8 cellular contexts compared by ENCODE assay signal in the genomic region with DNA sequence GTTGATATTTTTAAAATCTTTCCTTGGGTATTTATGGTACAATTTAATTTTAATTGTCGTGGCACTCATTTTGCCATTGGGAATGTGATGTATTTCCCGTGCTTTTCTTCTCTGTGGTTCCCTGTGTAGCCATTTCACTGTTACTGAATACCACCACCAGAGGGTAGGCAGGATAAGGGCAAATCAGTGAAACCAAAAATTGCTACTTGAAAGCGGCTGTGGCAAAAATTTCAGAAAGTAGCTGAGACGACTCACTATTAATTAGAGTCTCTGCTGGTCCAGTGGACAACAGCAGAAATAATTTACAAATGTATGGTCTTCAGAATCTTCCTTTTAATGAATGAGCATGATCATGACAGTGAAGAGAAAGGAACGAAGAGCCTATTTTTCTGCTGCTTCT. TPM values are rescaled to one million over a fixed set of nuclear protein-coding genes. Genes with fewer than 3 reads are reported as not detected.
DNase-seq lines count a peak whose midpoint lies in the region; ATAC-seq and TF ChIP-seq lines count a peak whose summit lies in the region.

No MANE protein-coding gene starts in this region.

- 15 to 17% methylated on average over 5 of the region's 5 CpGs for WGBS in tibial nerve, 2 donors

- H3K4me1 ChIP-seq in left ventricle myocardium inferior (no peaks in the 10 kb centered on the region), tibial nerve (peaks cover 0 to 8% (median 0%) of the 10 kb centered on the region in 4 donors)

- H3K27ac ChIP-seq in left ventricle myocardium inferior (replicated peaks): no peak overlapping the region
- no peak overlapping the region for H3K27ac ChIP-seq in tibial nerve

- in situ Hi-C loops in KBM-7 (cut with MboI; ENCODE audit: low pct_unique_long_range_greater_than_20kb, low sequenced_read_pairs): no loop called here

- H3K4me3 ChIP-seq in left ventricle myocardium inferior (no peak overlapping the region), tibial nerve (no peak overlapping the region)

- H3K4me1 Mint-ChIP-seq in activated T-cell treated with anti-CD3 and anti-CD28 coated beads, Interleukin-2, amount 50 U/mL, for 72 hours (ENCODE audit: low read depth): peaks cover 25% of the 10 kb centered on the region

- peaks cover 11% of the 10 kb centered on the region for H3K27me3 Mint-ChIP-seq in activated T-cell treated with anti-CD3 and anti-CD28 coated beads, Interleukin-2, amount 50 U/mL, for 72 hours (ENCODE audit: low read depth)

- no peaks in the 10 kb centered on the region for H3K36me3 Mint-ChIP-seq in activated T-cell treated with anti-CD3 and anti-CD28 coated beads, Interleukin-2, amount 50 U/mL, for 72 hours (ENCODE audit: insufficient read depth in 2 of 2)

- TF ChIP-seq POLR2A in tibial nerve (IDR thresholded peaks at IDR 0.05): no peak

- H3K9me3 ChIP-seq in left ventricle myocardium inferior (replicated peaks): no peaks in the 10 kb centered on the region
- H3K9me3 ChIP-seq in tibial nerve: no peaks in the 10 kb centered on the region

- H3K4me3 Mint-ChIP-seq in activated T-cell treated with anti-CD3 and anti-CD28 coated beads, Interleukin-2, amount 50 U/mL, for 72 hours: peak overlapping the region; percentile 65 to 82

- H3K9me3 Mint-ChIP-seq in activated T-cell treated with anti-CD3 and anti-CD28 coated beads, Interleukin-2, amount 50 U/mL, for 72 hours: no peaks in the 10 kb centered on the region

- peaks cover 47% of the 10 kb centered on the region for H3K27me3 ChIP-seq in left ventricle myocardium inferior (ENCODE audit: low read depth)
- H3K27me3 ChIP-seq in tibial nerve: no peaks in the 10 kb centered on the region

- no peak for DNase-seq in left ventricle myocardium inferior
- DNase-seq in Right ventricle myocardium superior: no peak
- peak; percentile 54 for DNase-seq in KBM-7
- peak; percentile 15 to 22 for DNase-seq in activated T-cell treated with anti-CD3 and anti-CD28 coated beads, Interleukin-2, amount 50 U/mL, for 72 hours
- DNase-seq in iPS-NIHi11 (ENCODE audit: low spot score): peak; percentile 16
- peak in 1 of 2 donors; percentile 22 for DNase-seq in tibial nerve (ENCODE audit: low spot score in 2 of 2)
- no peak for DNase-seq in KG1 (lab: John Stamatoyannopoulos, UW)

- intact Hi-C loops in left ventricle myocardium inferior (cut with micrococcal nuclease) (no loop called here), Right ventricle myocardium superior (cut with DNase I) (no loop called here)

- TF ChIP-seq CTCF in left ventricle myocardium inferior (IDR thresholded peaks at IDR 0.05; ENCODE audit: borderline replicate concordance) (peak; percentile 59), tibial nerve (IDR thresholded peaks at IDR 0.05) (peak; percentile 50 to 69 (median 63))

- no peak for TF ChIP-seq EP300 in tibial nerve (IDR thresholded peaks at IDR 0.05)

- H3K36me3 ChIP-seq in left ventricle myocardium inferior (no peaks in the 10 kb centered on the region), tibial nerve (no peaks in the 10 kb centered on the region)

- peak overlapping the region; percentile 54 for H3K27ac Mint-ChIP-seq in activated T-cell treated with anti-CD3 and anti-CD28 coated beads, Interleukin-2, amount 50 U/mL, for 72 hours

- no peak for ATAC-seq in Right ventricle myocardium superior (ENCODE audit: poor library complexity)
- ATAC-seq in GM21786 (IDR thresholded peaks at IDR 0.05; ENCODE audit: unreplicated experiment): peak; percentile 74
- ATAC-seq in activated T-cell treated with anti-CD3 and anti-CD28 coated beads, Interleukin-2, amount 50 U/mL, for 72 hours (replicated peaks in 1 of 2): peak; percentile 64 to 77

RNA-seq across cellular contexts. Expression of a gene that starts 34.4 kb away (rescaled TPM):
- total RNA-seq in left ventricle myocardium inferior (1.3 TPM), Right ventricle myocardium superior (1.0 TPM), tibial nerve (1 to 10 TPM; 2.2 to 5.7 (median 3.3) TPM)
- 10 to 100 TPM; 15.7 to 17.9 TPM for total RNA-seq in activated T-cell treated with anti-CD3 and anti-CD28 coated beads, Interleukin-2, amount 50 U/mL, for 72 hours

Comparison
In these comparisons a context has a peak if more than half of its experiments do, and no peak if none do; other contexts are left out.
1. DNase-seq: peak in KBM-7 (single experiment), activated T-cell treated with anti-CD3 and anti-CD28 coated beads, Interleukin-2, amount 50 U/mL, for 72 hours (2 of 2) and iPS-NIHi11 (single experiment); none in left ventricle myocardium inferior (single experiment), Right ventricle myocardium superior (single experiment) and KG1 (single experiment).